ENCODE assay signal across 25 cellular contexts in the genomic region with DNA sequence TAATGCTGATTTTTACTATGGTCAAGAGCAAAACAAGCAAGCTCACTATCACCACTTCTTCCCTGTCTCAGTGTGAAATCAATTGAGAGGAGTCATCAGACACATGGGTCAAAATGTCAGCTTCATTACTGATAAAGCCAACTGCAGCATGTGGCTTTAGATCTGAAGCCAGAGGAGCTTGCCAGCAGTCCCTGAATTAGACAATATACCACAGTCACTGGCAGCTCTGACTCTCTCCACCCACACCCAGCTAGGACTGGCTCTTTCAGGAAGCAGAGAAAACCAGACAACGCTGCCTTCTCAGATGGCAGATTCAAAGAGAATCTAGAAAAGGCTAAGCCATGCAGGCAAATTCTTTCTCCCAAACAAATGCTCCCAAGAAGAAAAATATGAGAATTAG. TPM values are rescaled to one million over a fixed set of nuclear protein-coding genes. Genes with fewer than 3 reads are reported as not detected.
DNase-seq lines count a peak whose midpoint lies in the region; ATAC-seq and TF ChIP-seq lines count a peak whose summit lies in the region.
"Had no signal": no experiment of that assay in that cellular context is flagged by ENCODE, and none has a peak within 500 bp of the region (broad histone marks: within the 10 kb centered on the region; RNA-seq: fewer than 3 reads in every experiment).

No MANE protein-coding gene starts in this region.

- H3K27ac Mint-ChIP-seq in osteocyte (ENCODE audit: unreplicated experiment), result no peak overlapping the region
- H3K27ac Mint-ChIP-seq in stimulated activated naive B cell treated with anti-CD40 and anti-IgM and Interleukin-4, amounts not matched to agents 10 μg/mL and 1 μg/mL and 100 μg/mL, for 72 hours, result no peak overlapping the region
- H3K27ac Mint-ChIP-seq: CD14-positive monocyte, GM23338, H9 had no signal

- H3K27me3 Mint-ChIP-seq in osteocyte (ENCODE audit: unreplicated experiment), result no peaks in the 10 kb centered on the region
- H3K27me3 Mint-ChIP-seq in stimulated activated naive B cell treated with anti-CD40 and anti-IgM and Interleukin-4, amounts not matched to agents 10 μg/mL and 1 μg/mL and 100 μg/mL, for 72 hours, result peaks cover 0 to 18% of the 10 kb centered on the region in 2 donors

- H3K9me3 Mint-ChIP-seq in osteocyte (ENCODE audit: unreplicated experiment), result peaks cover 30% of the 10 kb centered on the region
- peaks cover 33 to 34% of the 10 kb centered on the region in 2 donors for H3K9me3 Mint-ChIP-seq in stimulated activated naive B cell treated with anti-CD40 and anti-IgM and Interleukin-4, amounts not matched to agents 10 μg/mL and 1 μg/mL and 100 μg/mL, for 72 hours

- no peak for ATAC-seq in stimulated activated naive B cell treated with anti-CD40 and anti-IgM and Interleukin-4, amounts not matched to agents 10 μg/mL and 1 μg/mL and 100 μg/mL, for 72 hours (replicated peaks)
- ATAC-seq: GM23338, K562, Panc1 had no signal

- peaks cover 5% of the 10 kb centered on the region for H3K4me1 Mint-ChIP-seq in osteocyte (ENCODE audit: unreplicated experiment)
- peaks cover 0 to 5% of the 10 kb centered on the region in 2 donors for H3K4me1 Mint-ChIP-seq in stimulated activated naive B cell treated with anti-CD40 and anti-IgM and Interleukin-4, amounts not matched to agents 10 μg/mL and 1 μg/mL and 100 μg/mL, for 72 hours
- H3K4me1 Mint-ChIP-seq: CD14-positive monocyte, GM23338, H9 had no signal

- in situ Hi-C loops in KBM-7 (cut with MboI; ENCODE audit: low pct_unique_long_range_greater_than_20kb, low sequenced_read_pairs), result no loop called here

- TF ChIP-seq CTCF in osteocyte (IDR thresholded peaks at IDR 0.05), result no peak

- peak; percentile 8 for DNase-seq in COLO829 (ENCODE audit: low spot score)
- peak; percentile 24 for DNase-seq in M059J (ENCODE audit: low read depth)
- peak; percentile 0 to 17 for DNase-seq in dermis microvascular lymphatic vessel endothelial cell (ENCODE audit: low read depth in 2 of 2)
- DNase-seq in osteocyte (ENCODE audit: extremely low spot score, unreplicated experiment), result peak; percentile 25
- DNase-seq in stimulated activated naive B cell treated with anti-CD40 and anti-IgM and Interleukin-4, amounts not matched to agents 10 μg/mL and 1 μg/mL and 100 μg/mL, for 72 hours, result no peak
- DNase-seq in GDM1 (lab: John Stamatoyannopoulos, UW), result no peak
- no peak for DNase-seq in KBM-7
- DNase-seq: ACHN, BE2C, DMS153, DND-41, H9, MM.1S, NCI-H2029, NCI-H2227 treated with DMSO at 0.1 percent for 48 hours, NCI-H526 treated with DMSO at 0.1 percent for 48 hours, SK-N-SH, SW 1271 had no signal

- H3K36me3 Mint-ChIP-seq in osteocyte (ENCODE audit: unreplicated experiment), result peaks cover 18% of the 10 kb centered on the region
- H3K36me3 Mint-ChIP-seq in stimulated activated naive B cell treated with anti-CD40 and anti-IgM and Interleukin-4, amounts not matched to agents 10 μg/mL and 1 μg/mL and 100 μg/mL, for 72 hours, result peaks cover 0 to 4% of the 10 kb centered on the region in 2 donors
- H3K36me3 Mint-ChIP-seq: CD14-positive monocyte had no signal

- H3K4me3 Mint-ChIP-seq in osteocyte (ENCODE audit: unreplicated experiment), result no peak overlapping the region
- H3K4me3 Mint-ChIP-seq in stimulated activated naive B cell treated with anti-CD40 and anti-IgM and Interleukin-4, amounts not matched to agents 10 μg/mL and 1 μg/mL and 100 μg/mL, for 72 hours, result no peak overlapping the region
- H3K4me3 Mint-ChIP-seq: CD14-positive monocyte, GM23338, H9 had no signal

RNA-seq across cellular contexts. Expression of a gene that starts 20.0 kb away (rescaled TPM):
- 0.30 TPM in 1 of 2 replicates, not detected in the other for total RNA-seq in M059J (2014; rRNA removed; shearing (Covaris generic))
- not detected in 2 replicates for total RNA-seq in dermis microvascular lymphatic vessel endothelial cell
- total RNA-seq in osteocyte, result not detected in 2 replicates
- total RNA-seq: GM23338, H9, K562, LHCN-M2, NCI-H460, OCI-LY7 had no signal

Comparison
In these comparisons a context has a peak if more than half of its experiments do, and no peak if none do; other contexts are left out.
1. DNase-seq: peak in COLO829 (single experiment), M059J (single experiment), dermis microvascular lymphatic vessel endothelial cell (2 of 2) and osteocyte (single experiment); none in stimulated activated naive B cell treated with anti-CD40 and anti-IgM and Interleukin-4, amounts not matched to agents 10 μg/mL and 1 μg/mL and 100 μg/mL, for 72 hours (single experiment), GDM1 (single experiment) and KBM-7 (single experiment).